In the genomic region with DNA sequence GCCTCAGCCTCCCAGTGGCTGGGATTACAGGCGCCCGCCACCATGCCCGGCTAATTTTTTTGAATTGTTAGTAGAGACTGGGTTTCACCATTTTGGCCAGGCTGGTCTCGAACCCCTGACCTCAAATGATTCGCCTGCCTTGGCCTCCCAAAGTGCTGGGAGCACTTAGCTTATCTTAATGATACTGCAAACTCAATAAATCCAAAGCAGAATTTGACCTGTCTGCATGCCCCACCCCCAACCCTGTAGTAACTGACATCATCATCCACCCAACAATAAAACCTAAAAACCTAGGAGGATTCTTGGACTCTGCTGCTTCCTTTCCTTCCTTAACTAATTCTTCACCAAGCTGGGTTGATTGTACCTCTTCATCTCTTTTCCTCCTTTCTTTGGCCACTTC, we compare ENCODE assay signal across 23 cellular contexts. TPM values are rescaled to one million over a fixed set of nuclear protein-coding genes. Genes with fewer than 3 reads are reported as not detected.
DNase-seq lines count a peak whose midpoint lies in the region; ATAC-seq, FAIRE-seq and TF ChIP-seq lines count a peak whose summit lies in the region.
"Had no signal": no experiment of that assay in that cellular context is flagged by ENCODE, and none has a peak within 500 bp of the region (broad histone marks: within the 10 kb centered on the region; RNA-seq: fewer than 3 reads in every experiment).

No MANE protein-coding gene starts in this region.

- peak overlapping the region; percentile 13 for H3K27ac Mint-ChIP-seq in CD4-positive, alpha-beta T cell
- no peak overlapping the region for H3K27ac Mint-ChIP-seq in neural crest cell (ENCODE audit: unreplicated experiment)
- H3K27ac Mint-ChIP-seq: B cell, HFFc6 had no signal

- no peak for TF ChIP-seq EP300 in K562 (IDR thresholded peaks at IDR 0.05; ENCODE audit: low read length)

- H3K4me3 Mint-ChIP-seq in CD4-positive, alpha-beta T cell, result no peak overlapping the region
- peak overlapping the region; percentile 28 for H3K4me3 Mint-ChIP-seq in neural crest cell
- H3K4me3 Mint-ChIP-seq: B cell, HFFc6 had no signal

- no peaks in the 10 kb centered on the region for H3K27me3 ChIP-seq in CD4-positive, alpha-beta T cell (ENCODE audit: control insufficient read depth, insufficient read depth, low read length)
- H3K27me3 ChIP-seq in K562 (ENCODE audit: control insufficient read depth in 2 of 2, insufficient read depth in 2 of 2, low read length in 2 of 2), result no peaks in the 10 kb centered on the region
- H3K27me3 ChIP-seq: Peyer's patch had no signal

- H4K20me1 ChIP-seq in K562 (replicated peaks; ENCODE audit: control insufficient read depth, insufficient read depth, low read length), result no peaks in the 10 kb centered on the region

- TF ChIP-seq POLR2A in GM12891 (IDR thresholded peaks at IDR 0.05; ENCODE audit: low read depth, low read length) (no peak), K562 (conservative IDR thresholded peaks at IDR 0.05) (no peak)

- no peak for ATAC-seq in CD4-positive, alpha-beta T cell (ENCODE audit: poor library complexity)
- ATAC-seq in K562 (no peak), omental fat pad (ENCODE audit: low FRiP score) (no peak), HG03521 (IDR thresholded peaks at IDR 0.05; ENCODE audit: unreplicated experiment) (no peak)
- ATAC-seq: A549, SK-N-SH treated with all-trans-retinoic acid at 6 μM for 48 hours had no signal

- H3K79me2 ChIP-seq in K562 (ENCODE audit: control insufficient read depth, insufficient read depth, low read length), result no peaks in the 10 kb centered on the region

- H3K4me1 ChIP-seq in K562 (replicated peaks in 1 of 2; ENCODE audit: control insufficient read depth in 2 of 2, insufficient read depth in 2 of 2, low read length in 2 of 2), result peaks cover 0 to 5% of the 10 kb centered on the region in 2 experiments; a peak in 3 of 5 replicates

- no peak for TF ChIP-seq CTCF in CD4-positive, alpha-beta T cell (IDR thresholded peaks at IDR 0.05)
- TF ChIP-seq CTCF in K562 (IDR thresholded peaks at IDR 0.05 in 2 of 3, conservative IDR thresholded peaks at IDR 0.05 in 1 of 3; ENCODE audit: insufficient read depth in 2 of 3, low read depth in 1 of 3, low read length in 3 of 3) (no peak), neural crest cell (conservative IDR thresholded peaks at IDR 0.05) (no peak), omental fat pad (IDR thresholded peaks at IDR 0.05) (no peak)

- no peak overlapping the region for H3K9ac ChIP-seq in K562 (ENCODE audit: insufficient read depth in 1 of 2, low read depth in 2 of 2, low read length in 2 of 2)

- BruUV-seq in K562 (replicated peaks; lab: Mats Ljungman, UMichigan), result no TSS peak

- H3K9me3 Mint-ChIP-seq in CD4-positive, alpha-beta T cell, result no peaks in the 10 kb centered on the region
- no peaks in the 10 kb centered on the region for H3K9me3 Mint-ChIP-seq in neural crest cell
- H3K9me3 Mint-ChIP-seq: CD14-positive monocyte, HFFc6 had no signal

- H3K27ac ChIP-seq in CD4-positive, alpha-beta T cell (ENCODE audit: low read depth, low read length), result no peak overlapping the region
- no peak overlapping the region for H3K27ac ChIP-seq in K562 (ENCODE audit: extremely low read depth, low read depth, low read length)
- H3K27ac ChIP-seq: A549, Peyer's patch had no signal

- H3K27me3 Mint-ChIP-seq in CD4-positive, alpha-beta T cell, result no peaks in the 10 kb centered on the region
- no peaks in the 10 kb centered on the region for H3K27me3 Mint-ChIP-seq in neural crest cell (ENCODE audit: low read depth)
- H3K27me3 Mint-ChIP-seq: B cell had no signal

- H3K36me3 Mint-ChIP-seq in CD4-positive, alpha-beta T cell (ENCODE audit: low read depth), result no peaks in the 10 kb centered on the region
- no peaks in the 10 kb centered on the region for H3K36me3 Mint-ChIP-seq in neural crest cell (ENCODE audit: low read depth)

- WGBS in K562 (ENCODE audit: insufficient coverage, low coverage, missing lambda C conversion rate), result 74% methylated on average over 4 of the region's 5 CpGs

- POLR2A ChIA-PET in CD4-positive, alpha-beta T cell (lab: Charles Lee), result interaction anchor here (0.6 to 1.4 kb wide), 4 partner anchors 24 to 811 kb away, joined by 3 read pairs; partner anchors contain the start of gene TNRC6B
- POLR2A ChIA-PET in K562 (lab: Yijun Ruan, JAX), result interaction anchor here (1.5 kb wide), 1 partner anchor 10 kb away, joined by 5 read pairs; no protein-coding TSS in a partner anchor

- intact Hi-C loops in CD4-positive, alpha-beta T cell (cut with DNase I, micrococcal nuclease), result no loop called here
- intact Hi-C loops in K562 (cut with micrococcal nuclease), result loop anchor here (10.0 kb wide), 1 partner anchor 795 kb away; no protein-coding TSS in a partner anchor

- no peak overlapping the region for H3K4me3 ChIP-seq in K562
- H3K4me3 ChIP-seq: A549, Peyer's patch had no signal

- no peak for TF ChIP-seq RAD21 in K562 (CRISPR knock-in tag; conservative IDR thresholded peaks at IDR 0.05 in 1 of 2, IDR thresholded peaks at IDR 0.05 in 1 of 2)

- peaks cover 62% of the 10 kb centered on the region for H3K4me1 Mint-ChIP-seq in CD4-positive, alpha-beta T cell (ENCODE audit: low read depth)
- no peaks in the 10 kb centered on the region for H3K4me1 Mint-ChIP-seq in neural crest cell

- DNase-seq in CD4-positive, alpha-beta T cell, result no peak
- DNase-seq in GM12891 (ENCODE audit: insufficient read length, low spot score), result no peak
- DNase-seq in K562 (ENCODE audit: extremely low read depth in 1 of 4, low spot score in 3 of 4), result peak in 1 of 4 experiments; percentile 7
- no peak for DNase-seq in neural crest cell (ENCODE audit: low read depth, low spot score)
- no peak for DNase-seq in omental fat pad (ENCODE audit: low spot score)
- no peak for DNase-seq in stimulated activated CD4-positive, alpha-beta T cell treated with anti-CD3 and anti-CD28 coated beads, Interleukin-4, amount 100 ng/mL, for 24 hours
- DNase-seq: COR-L47, DMS79, HFFc6, IMR-90, NCI-H1105, NCI-H2029 treated with DMSO at 0.1 percent for 48 hours, NCI-H2171, NCI-H345, NCI-H524 had no signal

- CTCF ChIA-PET in CD4-positive, alpha-beta T cell (lab: Charles Lee), result no interaction called here
- CTCF ChIA-PET in K562 (lab: Yijun Ruan, JAX; ENCODE audit: low intra/inter-chr PET ratio), result no interaction called here

- H3K9me1 ChIP-seq in K562 (ENCODE audit: control insufficient read depth, insufficient read depth, low read length), result no peaks in the 10 kb centered on the region

- H3K4me2 ChIP-seq in K562 (ENCODE audit: insufficient read depth, low read length), result no peak overlapping the region
- H3K4me2 ChIP-seq: A549 had no signal

- H3K9me3 ChIP-seq in CD4-positive, alpha-beta T cell (ENCODE audit: control insufficient read depth, low read length), result no peaks in the 10 kb centered on the region
- no peaks in the 10 kb centered on the region for H3K9me3 ChIP-seq in K562 (replicated peaks; ENCODE audit: control insufficient read depth, insufficient read depth, low read depth, low read length)
- H3K9me3 ChIP-seq: A549, Peyer's patch had no signal

- no peaks in the 10 kb centered on the region for H3K36me3 ChIP-seq in K562 (ENCODE audit: control insufficient read depth, insufficient read depth, low read length)
- H3K36me3 ChIP-seq: Peyer's patch had no signal

- FAIRE-seq in GM12891 (lab: Jason Lieb, UNC) (peak; percentile 56), K562 (lab: Jason Lieb, UNC) (no peak)
- FAIRE-seq: A549, H54, HTR-8/SVneo had no signal

- H2AFZ ChIP-seq in K562 (ENCODE audit: low read depth, low read length), result no peak overlapping the region

- in situ Hi-C loops in K562 (cut with MboI), result no loop called here

RNA-seq across cellular contexts. Expression of gene ADSL, which starts 6.3 kb away (rescaled TPM):
- total RNA-seq in CD4-positive, alpha-beta T cell, result 10 to 100 TPM; 62.9 to 75.3 TPM
- 108 TPM for polyA plus RNA-seq in GM12891 (2012; ENCODE audit: low read depth, missing spikeins)
- 102 and 121 TPM in 2 replicates for total RNA-seq in K562 (2011; cell fraction: chromatin; rRNA removed; ENCODE audit: low replicate concordance)
- total RNA-seq in K562 (2011; cell fraction: nucleolus; rRNA removed), result 77.6 and 87.6 TPM in 2 replicates
- 95.9 and 126 TPM in 2 replicates for total RNA-seq in K562 (2011; cell fraction: nucleoplasm; rRNA removed)
- total RNA-seq in K562 (2014; rRNA removed) (141 and 164 TPM in 2 replicates), K562 (2014; rRNA removed; fragmentation: Illumina TruSeq; extraction: Trizol) (146 and 148 TPM in 2 replicates), K562 (2015; rRNA removed; fragmentation: Illumina TruSeq; extraction: Trizol) (112 TPM in 2 replicates), K562 (2021) (124 and 132 TPM in 2 replicates), neural crest cell (120 and 126 TPM in 2 replicates), omental fat pad (100 to 1,000 TPM in 1 of 4 donors, 10 to 100 TPM in 3; 74.6 to 106 (median 85.8) TPM)
- polyA plus RNA-seq in K562 (2011; rRNA removed) (149 and 192 TPM in 2 replicates), K562 (2014; fragmentation: Illumina TruSeq; extraction: Trizol) (136 and 137 TPM in 2 replicates), K562 (2014; fragmentation: Nextera tagmentation; extraction: Ambion mirVana) (100 to 1,000 TPM; 278 to 322 TPM), K562 (2014; rRNA removed) (132 and 155 TPM in 2 replicates)
- polyA plus RNA-seq in K562 (2011; cell fraction: cytosol; rRNA removed), result 157 and 182 TPM in 2 replicates
- polyA plus RNA-seq in K562 (2011; cell fraction: nucleus; rRNA removed), result 102 and 109 TPM in 2 replicates
- polyA plus RNA-seq in K562 (2012), result 114 and 139 TPM in 2 replicates
- 209 and 296 TPM in 2 replicates for polyA minus RNA-seq in K562 (2011; rRNA and poly(A)+ RNA removed)
- 53.1 and 73.1 TPM in 2 replicates for polyA minus RNA-seq in K562 (2011; cell fraction: cytosol; rRNA and poly(A)+ RNA removed)
- polyA minus RNA-seq in K562 (2011; cell fraction: nucleus; rRNA and poly(A)+ RNA removed), result 32.4 and 51.3 TPM in 2 replicates

RNA-seq across cellular contexts. Expression of gene SGSM3, which starts 30.4 kb away (rescaled TPM):
- 10 to 100 TPM; 87.9 to 89.9 TPM for total RNA-seq in CD4-positive, alpha-beta T cell
- 48.9 TPM for polyA plus RNA-seq in GM12891 (2012; ENCODE audit: low read depth, missing spikeins)
- 101 and 295 TPM in 2 replicates for total RNA-seq in K562 (2011; cell fraction: chromatin; rRNA removed; ENCODE audit: low replicate concordance)
- total RNA-seq in K562 (2011; cell fraction: nucleolus; rRNA removed), result 237 and 267 TPM in 2 replicates
- total RNA-seq in K562 (2011; cell fraction: nucleoplasm; rRNA removed), result 125 and 151 TPM in 2 replicates
- total RNA-seq in K562 (2014; rRNA removed) (32.9 and 52.2 TPM in 2 replicates), K562 (2014; rRNA removed; fragmentation: Illumina TruSeq; extraction: Trizol) (6.8 and 10.0 TPM in 2 replicates), K562 (2015; rRNA removed; fragmentation: Illumina TruSeq; extraction: Trizol) (20.5 and 24.1 TPM in 2 replicates), K562 (2021) (48.1 and 50.7 TPM in 2 replicates), neural crest cell (82.0 and 92.2 TPM in 2 replicates), omental fat pad (10 to 100 TPM; 26.2 to 45.6 (median 31.2) TPM)
- polyA plus RNA-seq in K562 (2011; rRNA removed) (35.3 and 61.3 TPM in 2 replicates), K562 (2014; fragmentation: Illumina TruSeq; extraction: Trizol) (18.0 and 34.2 TPM in 2 replicates), K562 (2014; fragmentation: Nextera tagmentation; extraction: Ambion mirVana) (1 to 10 TPM; 1.5 to 2.1 TPM), K562 (2014; rRNA removed) (55.4 and 56.2 TPM in 2 replicates)
- 39.4 and 58.7 TPM in 2 replicates for polyA plus RNA-seq in K562 (2011; cell fraction: cytosol; rRNA removed)
- polyA plus RNA-seq in K562 (2011; cell fraction: nucleus; rRNA removed), result 468 and 514 TPM in 2 replicates
- 33.7 and 58.5 TPM in 2 replicates for polyA plus RNA-seq in K562 (2012)
- polyA minus RNA-seq in K562 (2011; rRNA and poly(A)+ RNA removed), result 10.6 and 13.6 TPM in 2 replicates
- polyA minus RNA-seq in K562 (2011; cell fraction: cytosol; rRNA and poly(A)+ RNA removed), result 14.8 and 19.9 TPM in 2 replicates
- 48.9 and 74.2 TPM in 2 replicates for polyA minus RNA-seq in K562 (2011; cell fraction: nucleus; rRNA and poly(A)+ RNA removed)
